ENCODE assay signal across 8 cellular contexts in the genomic region with DNA sequence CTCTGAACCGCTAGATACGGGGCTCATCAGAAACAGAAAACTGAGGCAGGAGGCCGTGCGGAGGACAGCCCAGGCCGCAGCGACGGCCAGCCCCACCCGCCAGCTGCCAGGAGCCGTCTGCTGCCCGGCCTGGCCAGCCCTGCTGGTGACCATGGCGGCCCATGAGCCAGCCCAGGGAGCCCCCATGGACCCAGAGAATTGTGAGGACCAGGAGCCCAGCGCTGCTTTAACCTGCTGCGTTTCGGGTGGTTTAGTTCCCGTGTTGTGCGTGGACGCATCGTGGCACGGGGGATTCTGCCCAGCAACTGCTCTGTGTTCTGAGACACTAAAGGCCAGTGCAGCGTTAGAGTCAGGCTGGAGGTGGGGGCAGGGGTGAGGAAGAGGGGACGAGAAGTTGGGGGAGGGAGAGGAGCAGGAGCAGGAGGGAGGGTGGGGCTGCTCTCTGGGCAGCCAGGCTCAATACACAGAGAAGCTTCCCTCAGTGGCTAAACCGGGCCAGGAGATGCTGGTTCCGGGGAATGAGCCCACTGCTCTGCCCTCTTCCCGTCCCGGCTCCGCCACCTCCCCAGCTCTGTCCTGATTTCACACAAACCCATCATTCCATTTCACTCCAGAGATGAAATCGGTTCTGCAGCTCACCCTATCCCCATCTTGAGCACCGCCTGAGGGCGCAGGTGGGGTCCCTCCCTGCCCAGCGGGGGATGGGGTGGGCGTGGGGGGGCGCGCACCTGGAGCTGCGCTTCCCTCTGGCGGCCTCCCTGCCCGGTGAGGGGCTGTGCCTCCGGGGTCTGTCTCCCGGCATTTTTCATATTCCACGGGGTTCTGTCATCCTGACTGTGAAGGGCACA. TPM values are rescaled to one million over a fixed set of nuclear protein-coding genes. Genes with fewer than 3 reads are reported as not detected.
DNase-seq lines count a peak whose midpoint lies in the region; ATAC-seq and TF ChIP-seq lines count a peak whose summit lies in the region.

No MANE protein-coding gene starts in this region.

- ATAC-seq in HCT116 (peak; percentile 3; the same call in 1 of the 2 replicates), right cardiac atrium (no peak), HG03097 (IDR thresholded peaks at IDR 0.05; ENCODE audit: low FRiP score, unreplicated experiment) (no peak), GM18868 (IDR thresholded peaks at IDR 0.05; ENCODE audit: unreplicated experiment) (no peak)

- peak overlapping the region; percentile 95 for H3K4me2 ChIP-seq in HCT116 (ENCODE audit: low read length)
- peak overlapping the region; percentile 89 for H3K4me2 ChIP-seq in smooth muscle cell

- H4K20me1 ChIP-seq in HCT116 (ENCODE audit: insufficient read depth) (no peaks in the 10 kb centered on the region), smooth muscle cell (ENCODE audit: low read depth) (no peaks in the 10 kb centered on the region)

- intact Hi-C loops in HCT116 (cut with micrococcal nuclease) = no loop called here
- intact Hi-C loops in right cardiac atrium (cut with DNase I) = no loop called here

- no peaks in the 10 kb centered on the region for H3F3A ChIP-seq in smooth muscle cell (ENCODE audit: low read depth)

- peak overlapping the region; percentile 54 for H3K27ac Mint-ChIP-seq in activated T-cell treated with anti-CD3 and anti-CD28 coated beads, Interleukin-2, amount 50 U/mL, for 24 hours

- H3K27me3 ChIP-seq in HCT116 (ENCODE audit: insufficient read depth, low read length) (0 out of 2 replicates have a peak, but pooled peaks cover 3% of the 10 kb centered on the region), right cardiac atrium (ENCODE audit: control insufficient read depth, insufficient read depth) (no peaks in the 10 kb centered on the region), smooth muscle cell (ENCODE audit: low read depth) (no peaks in the 10 kb centered on the region)

- peaks cover 4% of the 10 kb centered on the region for H3K9me3 Mint-ChIP-seq in activated T-cell treated with anti-CD3 and anti-CD28 coated beads, Interleukin-2, amount 50 U/mL, for 24 hours

- H3K4me3 ChIP-seq in HCT116 (replicated peaks in 1 of 2; ENCODE audit: low read depth in 1 of 2, low read length in 2 of 2) (peak overlapping the region; percentile 50 to 67), right cardiac atrium (ENCODE audit: low read length) (peak overlapping the region; percentile 53), smooth muscle cell (peak overlapping the region; percentile 48)

- no TSS peak for BruUV-seq in HCT116 (replicated peaks; lab: Mats Ljungman, UMichigan)

- H3K9me3 ChIP-seq in HCT116 (ENCODE audit: control insufficient read depth in 1 of 2, insufficient read depth in 1 of 2, low read depth in 1 of 2, low read length in 2 of 2) (peaks cover 1 to 9% of the 10 kb centered on the region in 2 experiments; a peak in 2 of 4 replicates), right cardiac atrium (ENCODE audit: control insufficient read depth, low read length) (no peaks in the 10 kb centered on the region), smooth muscle cell (replicated peaks; ENCODE audit: low read depth) (no peaks in the 10 kb centered on the region)

- POLR2A ChIA-PET in HCT116 (lab: Charles Lee) = interaction anchor here (0.6 to 1.5 kb wide), 2 partner anchors 12 to 448 kb away, joined by 4 to 8 read pairs; no protein-coding TSS in a partner anchor

- RAD21 ChIA-PET in HCT116 (lab: Charles Lee; ENCODE audit: low non-redundant PET in 1 of 2, low total read pairs in 2 of 2, uncharacterized antibody in 2 of 2, unreplicated experiment in 2 of 2) = no interaction called here

- H3K4me1 Mint-ChIP-seq in activated T-cell treated with anti-CD3 and anti-CD28 coated beads, Interleukin-2, amount 50 U/mL, for 24 hours (ENCODE audit: low read depth) = peaks cover 44% of the 10 kb centered on the region

- H3K36me3 Mint-ChIP-seq in activated T-cell treated with anti-CD3 and anti-CD28 coated beads, Interleukin-2, amount 50 U/mL, for 24 hours (ENCODE audit: low read depth) = peaks cover 3% of the 10 kb centered on the region

- no peaks in the 10 kb centered on the region for H3K9me2 ChIP-seq in HCT116 (ENCODE audit: insufficient read depth)

- H3K9ac ChIP-seq in HCT116 (ENCODE audit: low read length) = peak overlapping the region; percentile 64
- H3K9ac ChIP-seq in smooth muscle cell (ENCODE audit: low read depth) = no peak overlapping the region

- no peak overlapping the region for H2AFZ ChIP-seq in HCT116 (ENCODE audit: low read depth, low read length, poor library complexity, severe bottlenecking)
- peak overlapping the region; percentile 80 for H2AFZ ChIP-seq in smooth muscle cell (ENCODE audit: low read depth)

- WGBS in right cardiac atrium = 54% methylated on average over 39 of the region's 39 CpGs
- WGBS in smooth muscle cell (ENCODE audit: low lambda C conversion rate) = 64% methylated on average over 36 of the region's 39 CpGs

- H3K4me3 Mint-ChIP-seq in activated T-cell treated with anti-CD3 and anti-CD28 coated beads, Interleukin-2, amount 50 U/mL, for 24 hours = peak overlapping the region; percentile 77

- H3K27ac ChIP-seq in HCT116 (ENCODE audit: low read depth, low read length) (peak overlapping the region; percentile 55; the same call in 1 of the 2 replicates), right cardiac atrium (ENCODE audit: low read length) (no peak overlapping the region), smooth muscle cell (ENCODE audit: low read depth) (no peak overlapping the region)

- no peaks in the 10 kb centered on the region for H3K27me3 Mint-ChIP-seq in activated T-cell treated with anti-CD3 and anti-CD28 coated beads, Interleukin-2, amount 50 U/mL, for 24 hours

- H3K4me1 ChIP-seq in HCT116 (ENCODE audit: control insufficient read depth in 1 of 2, insufficient read depth in 2 of 2, low read length in 2 of 2) (peaks cover 7 to 22% of the 10 kb centered on the region in 2 experiments), right cardiac atrium (ENCODE audit: control insufficient read depth, insufficient read depth, low read length) (no peaks in the 10 kb centered on the region), smooth muscle cell (ENCODE audit: low read depth) (peaks cover 12% of the 10 kb centered on the region)

- TF ChIP-seq CTCF in HCT116 (IDR thresholded peaks at IDR 0.05 in 2 of 3, conservative IDR thresholded peaks at IDR 0.05 in 1 of 3; ENCODE audit: borderline replicate concordance in 1 of 3, insufficient read depth in 1 of 3, low read depth in 2 of 3, low read length in 2 of 3) (no peak), smooth muscle cell (IDR thresholded peaks at IDR 0.05; ENCODE audit: borderline replicate concordance, insufficient read depth, poor library complexity, severe bottlenecking) (no peak), GM20000 (IDR thresholded peaks at IDR 0.05; ENCODE audit: extremely low read depth, missing control alignments) (no peak)

- DNase-seq in HCT116 (ENCODE audit: low read depth, low spot score) (no peak), right cardiac atrium (peak in 2 of 3 donors; percentile 51 to 54), smooth muscle cell (lab: John Stamatoyannopoulos, UW; ENCODE audit: unreplicated experiment) (no peak), anterior cingulate cortex (lab: John Stamatoyannopoulos, UW) (no peak), GM20000 (ENCODE audit: low spot score) (no peak)
- no peak for DNase-seq in activated T-cell treated with anti-CD3 and anti-CD28 coated beads, Interleukin-2, amount 50 U/mL, for 24 hours

- H3K79me2 ChIP-seq in HCT116 (ENCODE audit: insufficient read depth, low read length) (no peaks in the 10 kb centered on the region), smooth muscle cell (ENCODE audit: low read depth) (no peaks in the 10 kb centered on the region)

- no peak for TF ChIP-seq RAD21 in HCT116 (IDR thresholded peaks at IDR 0.05; ENCODE audit: low read depth)

- TF ChIP-seq POLR2A in HCT116 (IDR thresholded peaks at IDR 0.05; ENCODE audit: borderline replicate concordance, extremely low read depth, insufficient read depth, insufficient read length) = no peak

- CTCF ChIA-PET in HCT116 (lab: Charles Lee) = interaction anchor here (1.2 kb wide), 1 partner anchor 30 kb away, joined by 5 read pairs; no protein-coding TSS in a partner anchor

- H3K36me3 ChIP-seq in HCT116 (ENCODE audit: control insufficient read depth in 1 of 2, insufficient read depth in 2 of 2, low read length in 2 of 2) = no peaks in the 10 kb centered on the region
- no peaks in the 10 kb centered on the region for H3K36me3 ChIP-seq in smooth muscle cell (ENCODE audit: low read depth)

TF ChIP-seq in HCT116, 20 proteins besides CTCF, POLR2A, EP300 and RAD21 (continues in another document):
- TF ChIP-seq, protein P1, sequence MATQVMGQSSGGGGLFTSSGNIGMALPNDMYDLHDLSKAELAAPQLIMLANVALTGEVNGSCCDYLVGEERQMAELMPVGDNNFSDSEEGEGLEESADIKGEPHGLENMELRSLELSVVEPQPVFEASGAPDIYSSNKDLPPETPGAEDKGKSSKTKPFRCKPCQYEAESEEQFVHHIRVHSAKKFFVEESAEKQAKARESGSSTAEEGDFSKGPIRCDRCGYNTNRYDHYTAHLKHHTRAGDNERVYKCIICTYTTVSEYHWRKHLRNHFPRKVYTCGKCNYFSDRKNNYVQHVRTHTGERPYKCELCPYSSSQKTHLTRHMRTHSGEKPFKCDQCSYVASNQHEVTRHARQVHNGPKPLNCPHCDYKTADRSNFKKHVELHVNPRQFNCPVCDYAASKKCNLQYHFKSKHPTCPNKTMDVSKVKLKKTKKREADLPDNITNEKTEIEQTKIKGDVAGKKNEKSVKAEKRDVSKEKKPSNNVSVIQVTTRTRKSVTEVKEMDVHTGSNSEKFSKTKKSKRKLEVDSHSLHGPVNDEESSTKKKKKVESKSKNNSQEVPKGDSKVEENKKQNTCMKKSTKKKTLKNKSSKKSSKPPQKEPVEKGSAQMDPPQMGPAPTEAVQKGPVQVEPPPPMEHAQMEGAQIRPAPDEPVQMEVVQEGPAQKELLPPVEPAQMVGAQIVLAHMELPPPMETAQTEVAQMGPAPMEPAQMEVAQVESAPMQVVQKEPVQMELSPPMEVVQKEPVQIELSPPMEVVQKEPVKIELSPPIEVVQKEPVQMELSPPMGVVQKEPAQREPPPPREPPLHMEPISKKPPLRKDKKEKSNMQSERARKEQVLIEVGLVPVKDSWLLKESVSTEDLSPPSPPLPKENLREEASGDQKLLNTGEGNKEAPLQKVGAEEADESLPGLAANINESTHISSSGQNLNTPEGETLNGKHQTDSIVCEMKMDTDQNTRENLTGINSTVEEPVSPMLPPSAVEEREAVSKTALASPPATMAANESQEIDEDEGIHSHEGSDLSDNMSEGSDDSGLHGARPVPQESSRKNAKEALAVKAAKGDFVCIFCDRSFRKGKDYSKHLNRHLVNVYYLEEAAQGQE (IDR thresholded peaks at IDR 0.05; ENCODE audit: low read depth) = no peak

RNA-seq across cellular contexts. Expression of a gene that starts 44.4 kb away (rescaled TPM):
- total RNA-seq in HCT116 (2021; ENCODE audit: unreplicated experiment) = 47.6 TPM
- 33.1 and 36.7 TPM in 2 replicates for polyA plus RNA-seq in HCT116 (2012)
- 10 to 100 TPM in 1 of 4 donors, 1 to 10 TPM in 3; 7.7 to 10.1 (median 9.1) TPM for total RNA-seq in right cardiac atrium
- 11.0 TPM for polyA plus RNA-seq in right cardiac atrium
- total RNA-seq in smooth muscle cell = 6.2 and 9.8 TPM in 2 replicates
- polyA plus RNA-seq in smooth muscle cell = 39.9 and 42.2 TPM in 2 replicates

RNA-seq across cellular contexts. Expression of a gene that starts 44.6 kb away (rescaled TPM):
- total RNA-seq in HCT116 (2021; ENCODE audit: unreplicated experiment) = 38.1 TPM
- polyA plus RNA-seq in HCT116 (2012) = 20.3 and 22.9 TPM in 2 replicates
- total RNA-seq in right cardiac atrium = 10 to 100 TPM in 2 of 4 donors, 1 to 10 TPM in 2; 7.4 to 11.7 (median 10.1) TPM
- 10.9 TPM for polyA plus RNA-seq in right cardiac atrium
- total RNA-seq in smooth muscle cell = 1.6 and 5.2 TPM in 2 replicates
- 12.5 and 15.1 TPM in 2 replicates for polyA plus RNA-seq in smooth muscle cell

Comparison
In these comparisons a context has a peak if more than half of its experiments do, and no peak if none do; other contexts are left out.
1. DNase-seq: peak in right cardiac atrium (2 of 3); none in HCT116 (single experiment), activated T-cell treated with anti-CD3 and anti-CD28 coated beads, Interleukin-2, amount 50 U/mL, for 24 hours (single experiment), smooth muscle cell (single experiment), anterior cingulate cortex (0 of 58) and GM20000 (single experiment).
2. Peak in every context shown above with its lines, with median percentiles within 50 percentile points of each other: H3K4me3 ChIP-seq.